ENCODE assay signal across 1 cellular context in genomic region chr2:171957061-171957460, GRCh38.
TF ChIP-seq lines count a peak whose summit lies in the region.

No MANE protein-coding gene starts in this region.

TF ChIP-seq in K562, 482 proteins besides CTCF, POLR2A, EP300 and RAD21 (continued from another document):
- TF ChIP-seq, protein P1, sequence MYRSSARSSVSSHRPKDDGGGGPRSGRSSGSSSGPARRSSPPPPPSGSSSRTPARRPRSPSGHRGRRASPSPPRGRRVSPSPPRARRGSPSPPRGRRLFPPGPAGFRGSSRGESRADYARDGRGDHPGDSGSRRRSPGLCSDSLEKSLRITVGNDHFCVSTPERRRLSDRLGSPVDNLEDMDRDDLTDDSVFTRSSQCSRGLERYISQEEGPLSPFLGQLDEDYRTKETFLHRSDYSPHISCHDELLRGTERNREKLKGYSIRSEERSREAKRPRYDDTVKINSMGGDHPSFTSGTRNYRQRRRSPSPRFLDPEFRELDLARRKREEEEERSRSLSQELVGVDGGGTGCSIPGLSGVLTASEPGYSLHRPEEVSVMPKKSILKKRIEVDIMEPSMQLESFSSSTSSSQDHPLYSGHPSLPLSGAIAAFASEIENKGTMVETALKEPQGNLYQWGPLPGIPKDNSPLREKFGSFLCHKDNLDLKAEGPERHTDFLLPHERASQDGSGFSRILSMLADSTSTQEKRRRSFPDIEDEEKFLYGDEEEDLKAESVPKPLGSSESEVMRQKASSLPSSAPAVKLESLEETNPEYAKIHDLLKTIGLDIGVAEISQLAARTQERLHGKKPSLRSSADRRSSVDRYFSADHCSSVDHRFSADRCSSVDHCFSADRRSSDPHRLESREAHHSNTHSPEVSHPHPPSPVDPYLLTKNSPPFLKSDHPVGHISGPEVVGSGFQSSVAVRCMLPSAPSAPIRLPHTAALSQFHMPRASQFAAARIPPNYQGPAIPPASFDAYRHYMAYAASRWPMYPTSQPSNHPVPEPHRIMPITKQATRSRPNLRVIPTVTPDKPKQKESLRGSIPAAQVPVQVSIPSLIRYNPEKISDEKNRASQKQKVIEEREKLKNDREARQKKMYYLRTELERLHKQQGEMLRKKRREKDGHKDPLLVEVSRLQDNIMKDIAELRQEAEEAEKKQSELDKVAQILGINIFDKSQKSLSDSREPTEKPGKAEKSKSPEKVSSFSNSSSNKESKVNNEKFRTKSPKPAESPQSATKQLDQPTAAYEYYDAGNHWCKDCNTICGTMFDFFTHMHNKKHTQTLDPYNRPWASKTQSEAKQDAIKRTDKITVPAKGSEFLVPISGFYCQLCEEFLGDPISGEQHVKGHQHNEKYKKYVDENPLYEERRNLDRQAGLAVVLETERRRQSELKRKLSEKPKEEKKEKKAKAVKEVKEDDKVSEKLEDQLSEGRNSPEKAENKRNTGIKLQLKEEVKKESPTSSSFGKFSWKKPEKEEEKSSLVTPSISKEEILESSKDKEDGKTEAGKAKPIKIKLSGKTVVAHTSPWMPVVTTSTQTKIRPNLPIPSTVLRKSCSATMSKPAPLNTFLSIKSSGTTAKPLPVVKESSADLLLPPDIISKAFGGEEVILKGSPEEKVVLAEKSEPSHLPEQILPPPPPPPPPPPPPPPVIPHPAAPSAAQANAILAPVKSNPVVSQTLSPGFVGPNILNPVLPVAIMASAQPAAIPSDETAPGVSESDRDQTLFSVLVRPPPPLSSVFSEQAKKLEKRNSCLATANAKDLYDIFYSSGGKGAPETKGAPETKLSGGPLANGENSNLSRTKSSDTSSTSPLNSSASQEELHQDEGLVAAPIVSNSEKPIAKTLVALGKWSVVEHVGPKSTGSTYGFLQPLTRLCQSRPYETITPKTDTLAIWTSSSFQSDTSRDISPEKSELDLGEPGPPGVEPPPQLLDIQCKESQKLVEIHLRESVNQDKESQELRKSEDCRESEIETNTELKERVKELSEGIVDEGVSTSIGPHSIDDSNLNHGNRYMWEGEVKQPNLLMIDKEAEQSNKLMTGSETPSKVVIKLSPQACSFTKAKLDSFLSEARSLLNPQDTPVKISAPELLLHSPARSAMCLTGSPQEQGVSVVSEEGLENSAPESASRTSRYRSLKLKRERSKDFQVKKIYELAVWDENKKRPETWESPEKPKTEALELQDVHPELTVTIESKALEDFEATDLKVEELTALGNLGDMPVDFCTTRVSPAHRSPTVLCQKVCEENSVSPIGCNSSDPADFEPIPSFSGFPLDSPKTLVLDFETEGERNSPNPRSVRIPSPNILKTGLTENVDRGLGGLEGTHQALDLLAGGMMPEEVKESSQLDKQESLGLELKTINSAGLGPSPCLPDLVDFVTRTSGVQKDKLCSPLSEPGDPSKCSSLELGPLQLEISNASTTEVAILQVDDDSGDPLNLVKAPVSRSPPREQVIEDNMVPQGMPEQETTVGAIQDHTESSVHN (IDR thresholded peaks at IDR 0.05; ENCODE audit: borderline replicate concordance in 1 of 2, low read depth in 1 of 2) = no peak
- TF ChIP-seq, protein P2, sequence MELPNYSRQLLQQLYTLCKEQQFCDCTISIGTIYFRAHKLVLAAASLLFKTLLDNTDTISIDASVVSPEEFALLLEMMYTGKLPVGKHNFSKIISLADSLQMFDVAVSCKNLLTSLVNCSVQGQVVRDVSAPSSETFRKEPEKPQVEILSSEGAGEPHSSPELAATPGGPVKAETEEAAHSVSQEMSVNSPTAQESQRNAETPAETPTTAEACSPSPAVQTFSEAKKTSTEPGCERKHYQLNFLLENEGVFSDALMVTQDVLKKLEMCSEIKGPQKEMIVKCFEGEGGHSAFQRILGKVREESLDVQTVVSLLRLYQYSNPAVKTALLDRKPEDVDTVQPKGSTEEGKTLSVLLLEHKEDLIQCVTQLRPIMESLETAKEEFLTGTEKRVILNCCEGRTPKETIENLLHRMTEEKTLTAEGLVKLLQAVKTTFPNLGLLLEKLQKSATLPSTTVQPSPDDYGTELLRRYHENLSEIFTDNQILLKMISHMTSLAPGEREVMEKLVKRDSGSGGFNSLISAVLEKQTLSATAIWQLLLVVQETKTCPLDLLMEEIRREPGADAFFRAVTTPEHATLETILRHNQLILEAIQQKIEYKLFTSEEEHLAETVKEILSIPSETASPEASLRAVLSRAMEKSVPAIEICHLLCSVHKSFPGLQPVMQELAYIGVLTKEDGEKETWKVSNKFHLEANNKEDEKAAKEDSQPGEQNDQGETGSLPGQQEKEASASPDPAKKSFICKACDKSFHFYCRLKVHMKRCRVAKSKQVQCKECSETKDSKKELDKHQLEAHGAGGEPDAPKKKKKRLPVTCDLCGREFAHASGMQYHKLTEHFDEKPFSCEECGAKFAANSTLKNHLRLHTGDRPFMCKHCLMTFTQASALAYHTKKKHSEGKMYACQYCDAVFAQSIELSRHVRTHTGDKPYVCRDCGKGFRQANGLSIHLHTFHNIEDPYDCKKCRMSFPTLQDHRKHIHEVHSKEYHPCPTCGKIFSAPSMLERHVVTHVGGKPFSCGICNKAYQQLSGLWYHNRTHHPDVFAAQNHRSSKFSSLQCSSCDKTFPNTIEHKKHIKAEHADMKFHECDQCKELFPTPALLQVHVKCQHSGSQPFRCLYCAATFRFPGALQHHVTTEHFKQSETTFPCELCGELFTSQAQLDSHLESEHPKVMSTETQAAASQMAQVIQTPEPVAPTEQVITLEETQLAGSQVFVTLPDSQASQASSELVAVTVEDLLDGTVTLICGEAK (IDR thresholded peaks at IDR 0.05) = 0 out of 2 replicates have a peak, but pooled peaks have one; percentile 31
- TF ChIP-seq, protein P2 (CRISPR knock-in tag; IDR thresholded peaks at IDR 0.05) = no peak
- no peak for TF ChIP-seq NBN (IDR thresholded peaks at IDR 0.05; ENCODE audit: low read depth)
- TF ChIP-seq DEAF1 (CRISPR knock-in tag; IDR thresholded peaks at IDR 0.05) = peak; percentile 38; the same call in 1 of the 2 replicates
